17 cellular contexts compared by ENCODE assay signal in the genomic region with DNA sequence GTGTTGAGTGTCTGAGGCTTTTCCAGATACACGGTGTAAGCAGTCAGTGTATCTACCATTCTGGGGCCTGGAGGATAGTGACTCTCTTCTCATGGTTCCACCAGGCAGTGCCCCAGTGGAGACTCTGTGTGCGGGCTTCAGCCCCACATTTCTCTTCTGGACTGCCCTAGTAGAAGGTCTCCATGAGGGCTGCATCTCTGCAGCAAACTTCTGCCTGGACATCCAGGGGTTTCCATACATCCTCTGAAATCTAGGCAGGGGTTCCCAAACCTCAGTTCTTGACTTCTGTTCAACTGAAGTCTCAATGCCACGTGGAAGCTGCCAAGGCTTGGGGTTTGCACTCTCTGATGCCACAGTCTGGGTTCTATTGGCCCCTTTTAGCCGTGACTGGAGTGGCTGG.
A peak's percentile ranks its signal among the peaks of the same experiment; 100 is the strongest.
DNase-seq lines count a peak whose midpoint lies in the region; ATAC-seq, FAIRE-seq and TF ChIP-seq lines count a peak whose summit lies in the region.
"Had no signal": no experiment of that assay in that cellular context is flagged by ENCODE, and none has a peak within 500 bp of the region (broad histone marks: within the 10 kb centered on the region; RNA-seq: fewer than 3 reads in every experiment).

No MANE protein-coding gene starts in this region.

- in situ Hi-C loops in GM12878 (cut with MboI), result no loop called here

- RAD21 ChIA-PET in GM12878 (lab: Charles Lee; ENCODE audit: unreplicated experiment), result no interaction called here

- POLR2A ChIA-PET in GM12878 (lab: Charles Lee), result no interaction called here

- H3K27ac ChIP-seq in GM12878 (ENCODE audit: control insufficient read depth, insufficient read depth), result no peak overlapping the region
- H3K27ac ChIP-seq: C4-2B had no signal

- SMC1A ChIA-PET in GM12878 (lab: Charles Lee; ENCODE audit: uncharacterized antibody, unreplicated experiment), result no interaction called here

- TF ChIP-seq POLR2A in GM12878 (IDR thresholded peaks at IDR 0.05; ENCODE audit: low read depth, low read length), result no peak

- H3K4me3 ChIP-seq in GM12878, result no peak overlapping the region

- H2AFZ ChIP-seq in GM12878 (ENCODE audit: control insufficient read depth, low read depth, low read length), result no peak overlapping the region

- no peaks in the 10 kb centered on the region for H3K4me1 ChIP-seq in GM12878 (ENCODE audit: control insufficient read depth, insufficient read depth, low read length)
- H3K4me1 ChIP-seq: BE2C, Caco-2 had no signal

- FAIRE-seq in GM12878 (lab: Jason Lieb, UNC), result no peak
- FAIRE-seq: A204.1 had no signal

- no TSS peak for BruUV-seq in GM12878 (replicated peaks; lab: Mats Ljungman, UMichigan)

- no peak overlapping the region for H3K4me2 ChIP-seq in GM12878 (ENCODE audit: control insufficient read depth, insufficient read depth)

- ATAC-seq in GM12878, result no peak
- ATAC-seq in GM21367 (IDR thresholded peaks at IDR 0.05; ENCODE audit: unreplicated experiment), result no peak
- no peak for ATAC-seq in HG02885 (IDR thresholded peaks at IDR 0.05; ENCODE audit: poor library complexity, unreplicated experiment)

- H3K9ac ChIP-seq in GM12878 (ENCODE audit: control insufficient read depth, insufficient read depth, low read length), result no peak overlapping the region

- TF ChIP-seq CTCF in GM12878 (IDR thresholded peaks at IDR 0.05 in 2 of 3, conservative IDR thresholded peaks at IDR 0.05 in 1 of 3; ENCODE audit: control insufficient read depth in 2 of 3, extremely low read depth in 1 of 3, insufficient read depth in 1 of 3, low read depth in 3 of 3, low read length in 3 of 3), result no peak

- TF ChIP-seq RAD21 in GM12878 (IDR thresholded peaks at IDR 0.05; ENCODE audit: insufficient read depth, low read depth, low read length), result no peak

- H3K9me3 ChIP-seq in GM12878 (replicated peaks; ENCODE audit: control insufficient read depth, insufficient read depth, low read length), result no peaks in the 10 kb centered on the region; the same call in 2 of the 3 replicates
- H3K9me3 ChIP-seq: Caco-2 had no signal

- DNase-seq in NCI-H82 (lab: John Stamatoyannopoulos, UW) (peak; percentile 11), NCI-H82 treated with DMSO at 0.1 percent for 48 hours (lab: John Stamatoyannopoulos, UW; ENCODE audit: unreplicated experiment) (no peak), NCI-H69 (lab: John Stamatoyannopoulos, UW) (peak; percentile 22), GM12878 (ENCODE audit: low read depth, low spot score) (no peak), cardiac septum (ENCODE audit: low spot score) (no peak)
- DNase-seq: ACHN; BE2C; CD4-positive, alpha-beta T cell; GDM1; GOT3; H9; Karpas-422 had no signal

- 0% methylated on average over 3 of the region's 4 CpGs for WGBS in GM12878 (ENCODE audit: insufficient coverage, insufficient replicate concordance, low lambda C conversion rate, missing lambda C conversion rate)

- intact Hi-C loops in GM12878 (cut with micrococcal nuclease; ENCODE audit: unreplicated experiment) (no loop called here), cardiac septum (cut with DNase I) (no loop called here)

- H4K20me1 ChIP-seq in GM12878 (ENCODE audit: control insufficient read depth, insufficient read depth), result no peaks in the 10 kb centered on the region

- no peaks in the 10 kb centered on the region for H3K36me3 ChIP-seq in GM12878 (ENCODE audit: control insufficient read depth in 2 of 2, insufficient read depth in 2 of 2, low read length in 1 of 2)
- H3K36me3 ChIP-seq: BE2C had no signal

- TF ChIP-seq EP300 in GM12878 (IDR thresholded peaks at IDR 0.05; ENCODE audit: borderline replicate concordance in 1 of 2, control insufficient read depth in 1 of 2, low read depth in 2 of 2, low read length in 2 of 2), result no peak

- CTCF ChIA-PET in GM12878 (lab: Yijun Ruan, JAX), result no interaction called here

- no peaks in the 10 kb centered on the region for H3K27me3 ChIP-seq in GM12878 (replicated peaks in 1 of 2; ENCODE audit: control insufficient read depth in 2 of 2, insufficient read depth in 2 of 2, low read length in 1 of 2)
- H3K27me3 ChIP-seq: BE2C had no signal

- H3K79me2 ChIP-seq in GM12878 (ENCODE audit: control insufficient read depth, insufficient read depth, low read length), result no peaks in the 10 kb centered on the region

TF ChIP-seq in GM12878, 131 proteins besides CTCF, POLR2A, EP300 and RAD21:
- peak; percentile 56; the same call in 1 of the 2 replicates for TF ChIP-seq CBX5 (IDR thresholded peaks at IDR 0.05; ENCODE audit: low read depth)
- no peak for TF ChIP-seq BACH1 (IDR thresholded peaks at IDR 0.05; ENCODE audit: borderline replicate concordance)
TF ChIP-seq in GM12878: peak in this region for 1.

Comparison
In these comparisons a context has a peak if more than half of its experiments do, and no peak if none do; other contexts are left out.
1. DNase-seq: peak in NCI-H82 (single experiment) and NCI-H69 (single experiment); none in NCI-H82 treated with DMSO at 0.1 percent for 48 hours (single experiment), GM12878 (single experiment) and cardiac septum (single experiment).